33 cellular contexts compared by ENCODE assay signal in the genomic region with DNA sequence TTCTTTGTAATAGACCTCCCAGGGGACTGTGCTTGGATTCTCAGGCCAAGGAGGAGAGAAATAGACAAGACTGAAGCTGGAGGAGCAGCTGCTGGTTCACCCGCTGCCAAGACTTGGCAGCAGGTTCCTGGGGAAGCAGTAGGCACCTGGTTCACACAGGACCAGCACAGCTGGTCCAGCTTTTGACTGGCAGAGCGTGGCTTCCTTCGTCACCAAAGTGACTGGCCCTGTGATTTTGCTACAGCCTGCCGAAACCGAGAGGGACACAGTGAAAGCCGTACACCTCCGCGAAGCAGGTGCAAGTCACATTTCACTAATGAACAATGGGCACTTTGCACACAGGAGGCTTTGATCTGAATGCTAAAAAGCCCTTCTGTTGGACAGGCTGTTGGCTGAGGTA.
A peak's percentile ranks its signal among the peaks of the same experiment; 100 is the strongest.
DNase-seq lines count a peak whose midpoint lies in the region; ATAC-seq, FAIRE-seq and TF ChIP-seq lines count a peak whose summit lies in the region.
"Had no signal": no experiment of that assay in that cellular context is flagged by ENCODE, and none has a peak within 500 bp of the region (broad histone marks: within the 10 kb centered on the region; RNA-seq: fewer than 3 reads in every experiment).

No MANE protein-coding gene starts in this region.

- no peak for FAIRE-seq in K562 (lab: Jason Lieb, UNC)
- FAIRE-seq: HepG2 had no signal

- H3K36me3 ChIP-seq in K562 (ENCODE audit: control insufficient read depth, insufficient read depth, low read length) = no peaks in the 10 kb centered on the region
- H3K36me3 ChIP-seq: brain microvascular endothelial cell, left lung, prostate gland had no signal

- H3K4me3 ChIP-seq in GM12865 (ENCODE audit: low read depth, low read length) (no peak overlapping the region), K562 (no peak overlapping the region)
- H3K4me3 ChIP-seq: left lung, prostate gland, SK-N-MC had no signal

- TF ChIP-seq POLR2A in K562 (conservative IDR thresholded peaks at IDR 0.05) = no peak

- no peak for TF ChIP-seq CTCF in GM12865 (IDR thresholded peaks at IDR 0.05; ENCODE audit: insufficient read depth, low read depth, low read length, missing control alignments)
- TF ChIP-seq CTCF in K562 (IDR thresholded peaks at IDR 0.05 in 2 of 3, conservative IDR thresholded peaks at IDR 0.05 in 1 of 3; ENCODE audit: insufficient read depth in 2 of 3, low read depth in 1 of 3, low read length in 3 of 3) = no peak
- TF ChIP-seq CTCF in GM13977 (IDR thresholded peaks at IDR 0.05; ENCODE audit: extremely low read depth, insufficient read depth, missing control alignments) = no peak

- no peak overlapping the region for H3K27ac ChIP-seq in K562 (ENCODE audit: extremely low read depth, low read depth, low read length)
- H3K27ac ChIP-seq: brain microvascular endothelial cell, epithelial cell of prostate, left lung, prostate gland, SK-N-MC had no signal

- no peak for TF ChIP-seq RAD21 in K562 (CRISPR knock-in tag; conservative IDR thresholded peaks at IDR 0.05 in 1 of 2, IDR thresholded peaks at IDR 0.05 in 1 of 2)

- TF ChIP-seq EP300 in K562 (IDR thresholded peaks at IDR 0.05; ENCODE audit: low read length) = no peak

- no peaks in the 10 kb centered on the region for H3K9me3 ChIP-seq in K562 (replicated peaks; ENCODE audit: control insufficient read depth, insufficient read depth, low read depth, low read length)
- H3K9me3 ChIP-seq: left lung, prostate gland had no signal

- H3K9ac ChIP-seq in K562 (ENCODE audit: insufficient read depth in 1 of 2, low read depth in 2 of 2, low read length in 2 of 2) = no peak overlapping the region

- WGBS in K562 (ENCODE audit: insufficient coverage, low coverage, missing lambda C conversion rate) = 21% methylated on average over 8 of the region's 8 CpGs

- no peaks in the 10 kb centered on the region for H3K9me1 ChIP-seq in K562 (ENCODE audit: control insufficient read depth, insufficient read depth, low read length)

- no TSS peak for BruUV-seq in K562 (replicated peaks; lab: Mats Ljungman, UMichigan)

- intact Hi-C loops in K562 (cut with micrococcal nuclease) = no loop called here

- H3K4me1 ChIP-seq in K562 (replicated peaks in 1 of 2; ENCODE audit: control insufficient read depth in 2 of 2, insufficient read depth in 2 of 2, low read length in 2 of 2) = peaks cover 0 to 7% of the 10 kb centered on the region in 2 experiments; a peak in 2 of 5 replicates
- H3K4me1 ChIP-seq: left lung, prostate gland had no signal

- ATAC-seq in K562 = no peak
- ATAC-seq: left lung; sciatic nerve; stimulated activated naive B cell treated with anti-CD40 and anti-IgM and Interleukin-4, amounts not matched to agents 10 μg/mL and 1 μg/mL and 100 μg/mL, for 72 hours; T-helper 17 cell had no signal

- peak; percentile 26 for DNase-seq in DMS153 (lab: John Stamatoyannopoulos, UW)
- no peak for DNase-seq in DMS153 treated with DMSO at 0.1 percent for 48 hours (lab: John Stamatoyannopoulos, UW; ENCODE audit: unreplicated experiment)
- DNase-seq in GM12865 (ENCODE audit: low read depth) = peak; percentile 20
- peak; percentile 8 for DNase-seq in NCI-H2107 (lab: John Stamatoyannopoulos, UW)
- DNase-seq in K562 (ENCODE audit: extremely low read depth in 1 of 4, low spot score in 3 of 4) = no peak
- DNase-seq in NAMALWA (ENCODE audit: low spot score) = no peak
- DNase-seq in GM13977 (ENCODE audit: low spot score) = no peak
- DNase-seq in effector CD4-positive, alpha-beta T cell = no peak
- DNase-seq: 8988T; activated CD4-positive, alpha-beta memory T cell treated with anti-CD3 and anti-CD28 coated beads for 36 hours; activated CD4-positive, CD25-positive, alpha-beta regulatory T cell treated with anti-CD3 and anti-CD28 coated beads, Interleukin-2, amount 50 U/mL, for 72 hours; activated CD8-positive, alpha-beta memory T cell treated with anti-CD3 and anti-CD28 coated beads, Interleukin-2, amount 50 U/mL, for 48 hours; activated naive CD4-positive, alpha-beta T cell treated with anti-CD3 and anti-CD28 coated beads, Interleukin-2, amount 50 U/mL, for 16 hours; amniotic stem cell; brain microvascular endothelial cell; CD4-positive, alpha-beta memory T cell; DMS79; GDM1; Kasumi-1; left lung; mesendoderm; NCI-H1048; NCI-H2029 treated with DMSO at 0.1 percent for 48 hours; NCI-H526 treated with DMSO at 0.1 percent for 48 hours; OCI-M1; stimulated activated CD4-positive, alpha-beta T cell treated with anti-CD3 and anti-CD28 coated beads, Interleukin-15, amount 100 ng/mL, for 24 hours; stimulated activated naive B cell treated with anti-CD40 and anti-IgM and Interleukin-4, amounts not matched to agents 10 μg/mL and 1 μg/mL and 100 μg/mL, for 72 hours; T-helper 17 cell had no signal

- in situ Hi-C loops in K562 (cut with MboI) (loop anchor here (10.0 to 25.0 kb wide), 2 partner anchors 1276 to 1469 kb away; no protein-coding TSS in a partner anchor), GM13977 (cut with MboI; ENCODE audit: low pct_unique_long_range_greater_than_20kb, low sequenced_read_pairs, unreplicated experiment) (no loop called here)

- no peak overlapping the region for H3K4me2 ChIP-seq in K562 (ENCODE audit: insufficient read depth, low read length)

- 0 out of 2 replicates have a peak overlapping the region, but pooled peaks have one; percentile 11 for H2AFZ ChIP-seq in K562 (ENCODE audit: low read depth, low read length)

- CTCF ChIA-PET in K562 (lab: Yijun Ruan, JAX; ENCODE audit: low intra/inter-chr PET ratio) = no interaction called here

- POLR2A ChIA-PET in K562 (lab: Yijun Ruan, JAX) = no interaction called here

- no peaks in the 10 kb centered on the region for H3K79me2 ChIP-seq in K562 (ENCODE audit: control insufficient read depth, insufficient read depth, low read length)

- H3K27me3 ChIP-seq in K562 (ENCODE audit: control insufficient read depth in 2 of 2, insufficient read depth in 2 of 2, low read length in 2 of 2) = no peaks in the 10 kb centered on the region
- H3K27me3 ChIP-seq: brain microvascular endothelial cell, left lung had no signal

- H4K20me1 ChIP-seq in K562 (replicated peaks; ENCODE audit: control insufficient read depth, insufficient read depth, low read length) = no peaks in the 10 kb centered on the region

TF ChIP-seq in K562, 482 proteins besides CTCF, POLR2A, EP300 and RAD21:
- TF ChIP-seq NFIX (CRISPR knock-in tag; IDR thresholded peaks at IDR 0.05; ENCODE audit: low read depth) (no peak), TFE3 (CRISPR knock-in tag; IDR thresholded peaks at IDR 0.05) (no peak), RAD51 (IDR thresholded peaks at IDR 0.05; ENCODE audit: borderline replicate concordance, low read depth) (no peak)
TF ChIP-seq in K562: peak in this region for 0.

Comparison
In these comparisons a context has a peak if more than half of its experiments do, and no peak if none do; other contexts are left out.
1. DNase-seq: peak in DMS153 (single experiment), GM12865 (single experiment) and NCI-H2107 (single experiment); none in DMS153 treated with DMSO at 0.1 percent for 48 hours (single experiment), K562 (0 of 4), NAMALWA (single experiment), GM13977 (single experiment) and effector CD4-positive, alpha-beta T cell (single experiment).